ENCODE assay signal across 15 cellular contexts in the genomic region with DNA sequence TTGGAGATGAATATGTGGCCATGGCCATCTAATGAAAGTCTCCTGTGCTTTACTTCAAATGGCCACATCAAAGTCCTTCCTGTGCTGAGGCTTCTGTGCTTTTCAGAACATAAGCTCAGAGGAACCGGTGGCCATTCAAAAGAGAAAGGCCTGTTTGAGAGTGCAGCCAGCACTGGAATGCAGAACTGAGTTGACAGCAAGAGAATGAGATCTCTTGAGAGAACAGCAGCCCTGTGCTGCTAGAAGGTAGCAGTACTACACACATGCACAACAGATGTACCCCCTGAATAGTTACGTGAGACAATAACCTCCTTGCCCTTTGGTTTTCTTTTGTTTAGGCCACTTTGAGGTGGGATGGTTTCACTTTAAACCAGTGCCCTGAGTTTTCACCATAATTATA.
"Had no signal": no experiment of that assay in that cellular context is flagged by ENCODE, and none has a peak within 500 bp of the region (broad histone marks: within the 10 kb centered on the region; RNA-seq: fewer than 3 reads in every experiment).

No MANE protein-coding gene starts in this region.

- H3K27ac ChIP-seq: prostate gland, upper lobe of left lung had no signal

- H3K4me3 ChIP-seq: prostate gland, upper lobe of left lung had no signal

- H3K4me1 ChIP-seq: prostate gland had no signal

- ATAC-seq: naive thymus-derived CD4-positive, alpha-beta T cell; sciatic nerve; T-helper 17 cell; WTC11 had no signal

- H3K27me3 ChIP-seq: upper lobe of left lung had no signal

- H3K36me3 ChIP-seq: prostate gland, upper lobe of left lung had no signal

- DNase-seq: activated CD4-positive, alpha-beta T cell treated with anti-CD3 and anti-CD28 coated beads, Interleukin-2, amount 10 ng/mL, durations not matched to agents 24 days and 14 days; activated effector memory CD4-positive, alpha-beta T cell treated with Interleukin-2 at 50 U/mL for 16 hours; activated T-cell treated with anti-CD3 and anti-CD28 coated beads for 4 hours; amniotic stem cell; hippocampal formation; kidney glomerular epithelial cell; naive thymus-derived CD4-positive, alpha-beta T cell; occipital lobe; stimulated activated naive CD4-positive, alpha-beta T cell; substantia nigra; T-helper 17 cell; upper lobe of left lung had no signal

- H3K9me3 ChIP-seq: prostate gland, upper lobe of left lung had no signal
